In genomic region chr2:137940191-137940590, GRCh38 we compare ENCODE assay signal across 2 cellular contexts.
TF ChIP-seq lines count a peak whose summit lies in the region.

No MANE protein-coding gene starts in this region.

TF ChIP-seq in WTC11, 78 proteins besides CTCF, POLR2A, EP300 and RAD21 (continued from another document):
- TF ChIP-seq E2F5 (CRISPR knock-in tag; IDR thresholded peaks at IDR 0.05), result no peak
- TF ChIP-seq PRRX2 (CRISPR knock-in tag; IDR thresholded peaks at IDR 0.05), result no peak
- TF ChIP-seq GABPB1 (CRISPR knock-in tag; IDR thresholded peaks at IDR 0.05), result peak; percentile 50; the same call in 1 of the 2 replicates
- TF ChIP-seq ZNF121 (CRISPR knock-in tag; IDR thresholded peaks at IDR 0.05), result no peak
- no peak for TF ChIP-seq TEAD4 (CRISPR knock-in tag; IDR thresholded peaks at IDR 0.05)
- TF ChIP-seq ZNF317 (CRISPR knock-in tag; IDR thresholded peaks at IDR 0.05; ENCODE audit: borderline replicate concordance, low read depth), result no peak

TF ChIP-seq in HepG2, 621 proteins besides CTCF, POLR2A, EP300 and RAD21 (continued from another document and continues in another):
- TF ChIP-seq THRA (CRISPR knock-in tag; IDR thresholded peaks at IDR 0.05; ENCODE audit: borderline replicate concordance), result 0 out of 2 replicates have a peak, but pooled peaks have one; percentile 21
- no peak for TF ChIP-seq RFX1 (IDR thresholded peaks at IDR 0.05)
- no peak for TF ChIP-seq ZNF768 (CRISPR knock-in tag; IDR thresholded peaks at IDR 0.05)
- TF ChIP-seq JUN (CRISPR knock-in tag; IDR thresholded peaks at IDR 0.05), result no peak
- TF ChIP-seq TCF7L2 (IDR thresholded peaks at IDR 0.05; ENCODE audit: low read depth, low read length), result no peak
- TF ChIP-seq TARDBP (CRISPR knock-in tag; IDR thresholded peaks at IDR 0.05), result no peak
- no peak for TF ChIP-seq ZNF530 (CRISPR knock-in tag; IDR thresholded peaks at IDR 0.05; ENCODE audit: low read depth)
- TF ChIP-seq ZNF496 (CRISPR knock-in tag; IDR thresholded peaks at IDR 0.05; ENCODE audit: insufficient replicate concordance), result no peak
- no peak for TF ChIP-seq BCL3 (CRISPR knock-in tag; IDR thresholded peaks at IDR 0.05)
- no peak for TF ChIP-seq ZNF549 (CRISPR knock-in tag; IDR thresholded peaks at IDR 0.05)
- TF ChIP-seq CREB3 (CRISPR knock-in tag; IDR thresholded peaks at IDR 0.05), result no peak
- TF ChIP-seq ARNT2 (CRISPR knock-in tag; IDR thresholded peaks at IDR 0.05; ENCODE audit: low read depth), result 0 out of 2 replicates have a peak, but pooled peaks have one; percentile 55
- TF ChIP-seq SMARCE1 (IDR thresholded peaks at IDR 0.05; ENCODE audit: borderline replicate concordance), result no peak
- no peak for TF ChIP-seq CBX1 (IDR thresholded peaks at IDR 0.05; ENCODE audit: low read depth)
- TF ChIP-seq CCAR2 (optimal IDR thresholded peaks at IDR 0.05; ENCODE audit: low read depth, low read length), result no peak
- no peak for TF ChIP-seq ARNT (IDR thresholded peaks at IDR 0.05)
- no peak for TF ChIP-seq NFE2 (CRISPR knock-in tag; IDR thresholded peaks at IDR 0.05)
- TF ChIP-seq ZMYM3 (CRISPR knock-in tag; IDR thresholded peaks at IDR 0.05), result no peak
- TF ChIP-seq BRD4 (CRISPR knock-in tag; IDR thresholded peaks at IDR 0.05), result no peak
- no peak for TF ChIP-seq ZNF235 (CRISPR knock-in tag; IDR thresholded peaks at IDR 0.05; ENCODE audit: borderline replicate concordance)
- TF ChIP-seq GZF1 (CRISPR knock-in tag; IDR thresholded peaks at IDR 0.05), result no peak
- TF ChIP-seq ZNF674 (CRISPR knock-in tag; IDR thresholded peaks at IDR 0.05; ENCODE audit: low read depth), result no peak
- no peak for TF ChIP-seq HMGXB3 (CRISPR knock-in tag; IDR thresholded peaks at IDR 0.05; ENCODE audit: borderline replicate concordance)
- no peak for TF ChIP-seq MBD4 (IDR thresholded peaks at IDR 0.05; ENCODE audit: borderline replicate concordance, low read length)
- TF ChIP-seq ZFP41 (CRISPR knock-in tag; IDR thresholded peaks at IDR 0.05; ENCODE audit: borderline replicate concordance), result no peak
- TF ChIP-seq ARID4A (CRISPR knock-in tag; IDR thresholded peaks at IDR 0.05; ENCODE audit: borderline replicate concordance), result no peak
- no peak for TF ChIP-seq PLRG1 (conservative IDR thresholded peaks at IDR 0.05)
- TF ChIP-seq NRL (CRISPR knock-in tag; IDR thresholded peaks at IDR 0.05; ENCODE audit: borderline replicate concordance), result no peak
- no peak for TF ChIP-seq SKIL (CRISPR knock-in tag; IDR thresholded peaks at IDR 0.05; ENCODE audit: borderline replicate concordance)
- TF ChIP-seq ASH2L (IDR thresholded peaks at IDR 0.05; ENCODE audit: insufficient read length, low read depth, low read length), result no peak
- TF ChIP-seq ZIK1 (CRISPR knock-in tag; IDR thresholded peaks at IDR 0.05; ENCODE audit: borderline replicate concordance, low read depth), result no peak
- TF ChIP-seq BHLHE40 (IDR thresholded peaks at IDR 0.05; ENCODE audit: low read length), result no peak
- no peak for TF ChIP-seq MEIS2 (CRISPR knock-in tag; IDR thresholded peaks at IDR 0.05)
- peak; percentile 77 for TF ChIP-seq CEBPG (CRISPR knock-in tag; IDR thresholded peaks at IDR 0.05)
- no peak for TF ChIP-seq POGZ (CRISPR knock-in tag; IDR thresholded peaks at IDR 0.05)
- no peak for TF ChIP-seq KLF6 (CRISPR knock-in tag; IDR thresholded peaks at IDR 0.05)
- TF ChIP-seq PBX2 (CRISPR knock-in tag; IDR thresholded peaks at IDR 0.05), result no peak
- TF ChIP-seq PPARG (CRISPR knock-in tag; conservative IDR thresholded peaks at IDR 0.05), result no peak
- TF ChIP-seq TIGD3 (CRISPR knock-in tag; IDR thresholded peaks at IDR 0.05; ENCODE audit: borderline replicate concordance), result no peak
- no peak for TF ChIP-seq ZNF12 (CRISPR knock-in tag; IDR thresholded peaks at IDR 0.05)
- peak; percentile 45 for TF ChIP-seq HNF4A (CRISPR knock-in tag; IDR thresholded peaks at IDR 0.05)
- TF ChIP-seq AGO1 (IDR thresholded peaks at IDR 0.05; ENCODE audit: low read depth, low read length, poor library complexity, severe bottlenecking), result no peak
- no peak for TF ChIP-seq DDIT3 (CRISPR knock-in tag; IDR thresholded peaks at IDR 0.05)
- TF ChIP-seq ARID3A (IDR thresholded peaks at IDR 0.05; ENCODE audit: low read depth, low read length), result no peak
